Comparison of ENCODE assay signal across 14 cellular contexts in the genomic region with DNA sequence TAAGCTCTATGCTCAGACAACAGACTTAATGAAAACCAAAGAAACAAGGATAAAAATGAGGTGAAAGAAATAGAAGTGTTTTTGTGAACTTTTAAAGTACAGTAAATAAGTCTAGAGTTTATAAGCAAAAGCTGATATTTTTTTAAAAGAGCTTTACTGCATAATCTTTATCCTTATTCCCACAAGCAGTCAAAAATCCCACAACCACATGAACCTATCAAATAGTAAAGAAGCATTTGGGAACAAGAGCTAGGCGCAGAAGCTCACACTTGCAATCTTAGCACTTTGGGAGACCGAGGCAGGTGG.
DNase-seq lines count a peak whose midpoint lies in the region; ATAC-seq and TF ChIP-seq lines count a peak whose summit lies in the region.
"Had no signal": no experiment of that assay in that cellular context is flagged by ENCODE, and none has a peak within 500 bp of the region (broad histone marks: within the 10 kb centered on the region; RNA-seq: fewer than 3 reads in every experiment).

No MANE protein-coding gene starts in this region.

- H3K4me3 Mint-ChIP-seq in glutamatergic neuron (ENCODE audit: unreplicated experiment) = no peak overlapping the region
- H3K4me3 Mint-ChIP-seq in activated CD4-positive, alpha-beta T cell treated with anti-CD3 and anti-CD28 coated beads, Interleukin-2, amount 10 ng/mL, durations not matched to agents 24 days and 14 days = no peak overlapping the region
- H3K4me3 Mint-ChIP-seq: CD8-positive, alpha-beta T cell; effector memory CD8-positive, alpha-beta T cell; neural crest cell had no signal

- no peak overlapping the region for H2BK15ac ChIP-seq in IMR-90 (ENCODE audit: low read depth, low read length)

- TF ChIP-seq CTCF in IMR-90 (conservative IDR thresholded peaks at IDR 0.05; ENCODE audit: low read depth, low read length) = no peak
- TF ChIP-seq CTCF in VCaP (conservative IDR thresholded peaks at IDR 0.05) = peak; percentile 23
- TF ChIP-seq CTCF in glutamatergic neuron (IDR thresholded peaks at IDR 0.05; ENCODE audit: partially characterized antibody, unreplicated experiment) = no peak
- TF ChIP-seq CTCF in thoracic aorta (IDR thresholded peaks at IDR 0.05) = peak; percentile 3

- WGBS in IMR-90 (ENCODE audit: extremely low coverage in 2 of 2, insufficient read length in 1 of 2), 2 experiments = no CpG with 5 or more reads among the region's 2 CpGs

- H3K9me3 ChIP-seq in IMR-90 (ENCODE audit: control insufficient read depth, insufficient read depth, low read length) (no peaks in the 10 kb centered on the region), thoracic aorta (no peaks in the 10 kb centered on the region)
- H3K9me3 ChIP-seq: prostate gland, SJCRH30, suprapubic skin had no signal

- H3K14ac ChIP-seq in IMR-90 (replicated peaks; ENCODE audit: low read depth, low read length) = no peak overlapping the region

- DNase-seq in IMR-90 = no peak
- no peak for DNase-seq in glutamatergic neuron
- no peak for DNase-seq in thoracic aorta (ENCODE audit: low spot score)
- no peak for DNase-seq in SKM-1 treated with dmso at 0.1 percent for 144 hours (lab: John Stamatoyannopoulos, UW; ENCODE audit: unreplicated experiment)
- no peak for DNase-seq in NCI-H1092 (lab: John Stamatoyannopoulos, UW)
- no peak for DNase-seq in activated CD4-positive, alpha-beta T cell treated with anti-CD3 and anti-CD28 coated beads, Interleukin-2, amount 10 ng/mL, durations not matched to agents 24 days and 14 days
- DNase-seq: effector memory CD8-positive, alpha-beta T cell; NCI-H1930 had no signal

- no peak for ATAC-seq in IMR-90 (ENCODE audit: low read depth)
- no peak for ATAC-seq in thoracic aorta (ENCODE audit: insufficient number of reproducible peaks, low FRiP score, low read depth)
- ATAC-seq: CD8-positive, alpha-beta T cell; effector memory CD8-positive, alpha-beta T cell had no signal

- CTCF ChIA-PET in IMR-90 (lab: Yijun Ruan, JAX) = interaction anchor here (0.5 to 2.0 kb wide), 44 partner anchors 9 to 256 kb away, joined by 3 to 18 read pairs (median 4); a partner anchor contains a TSS

- TF ChIP-seq POLR2A in IMR-90 (IDR thresholded peaks at IDR 0.05; ENCODE audit: low read depth, low read length) = no peak

- H3K4me1 Mint-ChIP-seq in glutamatergic neuron (ENCODE audit: low read depth, unreplicated experiment) = peaks cover 7% of the 10 kb centered on the region
- no peaks in the 10 kb centered on the region for H3K4me1 Mint-ChIP-seq in activated CD4-positive, alpha-beta T cell treated with anti-CD3 and anti-CD28 coated beads, Interleukin-2, amount 10 ng/mL, durations not matched to agents 24 days and 14 days

- no peak overlapping the region for H3K4ac ChIP-seq in IMR-90 (ENCODE audit: low read depth, low read length)

- POLR2A ChIA-PET in IMR-90 (lab: Charles Lee; ENCODE audit: unreplicated experiment) = no interaction called here

- H3K27ac Mint-ChIP-seq in glutamatergic neuron (ENCODE audit: unreplicated experiment) = peak overlapping the region; percentile 83
- H3K27ac Mint-ChIP-seq in activated CD4-positive, alpha-beta T cell treated with anti-CD3 and anti-CD28 coated beads, Interleukin-2, amount 10 ng/mL, durations not matched to agents 24 days and 14 days = no peak overlapping the region
- H3K27ac Mint-ChIP-seq: CD8-positive, alpha-beta T cell; effector memory CD8-positive, alpha-beta T cell had no signal

- H3K9me1 ChIP-seq in IMR-90 (ENCODE audit: insufficient read depth, low read length) = peaks cover 8% of the 10 kb centered on the region

- in situ Hi-C loops in IMR-90 (cut with MboI; ENCODE audit: low sequenced_read_pairs) = loop anchor here (5.0 to 10.0 kb wide), 3 partner anchors 51 to 179 kb away; no protein-coding TSS in a partner anchor

- no peaks in the 10 kb centered on the region for H3K36me3 Mint-ChIP-seq in glutamatergic neuron (ENCODE audit: unreplicated experiment)
- no peaks in the 10 kb centered on the region for H3K36me3 Mint-ChIP-seq in activated CD4-positive, alpha-beta T cell treated with anti-CD3 and anti-CD28 coated beads, Interleukin-2, amount 10 ng/mL, durations not matched to agents 24 days and 14 days (ENCODE audit: low read depth)
- H3K36me3 Mint-ChIP-seq: CD8-positive, alpha-beta T cell had no signal

- H2AFZ ChIP-seq in IMR-90 (replicated peaks; ENCODE audit: low read length, poor library complexity) = no peak overlapping the region

- no peak overlapping the region for H2BK5ac ChIP-seq in IMR-90 (ENCODE audit: low read depth, low read length, poor library complexity, severe bottlenecking)

- H3K27ac ChIP-seq in IMR-90 (ENCODE audit: insufficient read depth, low read length) = no peak overlapping the region
- H3K27ac ChIP-seq in VCaP = peak overlapping the region; percentile 30
- H3K27ac ChIP-seq in thoracic aorta = no peak overlapping the region
- H3K27ac ChIP-seq: prostate gland, SJCRH30, suprapubic skin had no signal

- H3K56ac ChIP-seq in IMR-90 (ENCODE audit: extremely low read depth, insufficient read depth, low read length) = no peak overlapping the region

- BruUV-seq in IMR-90 (replicated peaks; lab: Mats Ljungman, UMichigan) = no TSS peak

- no peak overlapping the region; the same call in 1 of the 2 replicates for H3K23ac ChIP-seq in IMR-90 (ENCODE audit: low read depth, low read length)

- H3K36me3 ChIP-seq in IMR-90 (ENCODE audit: control insufficient read depth, insufficient read depth, low read length) (no peaks in the 10 kb centered on the region), thoracic aorta (no peaks in the 10 kb centered on the region)
- H3K36me3 ChIP-seq: prostate gland, SJCRH30, suprapubic skin had no signal

- peaks cover 0 to 10% of the 10 kb centered on the region in 2 experiments; a peak in 2 of 4 replicates for H3K79me1 ChIP-seq in IMR-90 (ENCODE audit: low read depth in 1 of 2, low read length in 2 of 2)

- dilution Hi-C loops in IMR-90 (cut with HindIII; ENCODE audit: low sequenced_read_pairs, unreplicated experiment) = no loop called here

- TF ChIP-seq RAD21 in IMR-90 (IDR thresholded peaks at IDR 0.05; ENCODE audit: low read length) = no peak

- H4K8ac ChIP-seq in IMR-90 (ENCODE audit: low read depth in 2 of 2, low read length in 2 of 2) = no peak overlapping the region

- peaks cover 3% of the 10 kb centered on the region for H3K9me3 Mint-ChIP-seq in glutamatergic neuron (ENCODE audit: unreplicated experiment)
- no peaks in the 10 kb centered on the region for H3K9me3 Mint-ChIP-seq in activated CD4-positive, alpha-beta T cell treated with anti-CD3 and anti-CD28 coated beads, Interleukin-2, amount 10 ng/mL, durations not matched to agents 24 days and 14 days
- H3K9me3 Mint-ChIP-seq: CD8-positive, alpha-beta T cell; neural crest cell had no signal

- H3K4me2 ChIP-seq in IMR-90 (ENCODE audit: low read depth, low read length) = no peak overlapping the region

- H3K18ac ChIP-seq in IMR-90 (ENCODE audit: low read depth, low read length) = no peak overlapping the region

- H4K91ac ChIP-seq in IMR-90 (ENCODE audit: insufficient read depth, low read depth, low read length) = no peak overlapping the region; the same call in 1 of the 2 replicates

- no peaks in the 10 kb centered on the region for H4K20me1 ChIP-seq in IMR-90 (ENCODE audit: insufficient read depth, low read length)

- no peaks in the 10 kb centered on the region for H3K27me3 ChIP-seq in IMR-90 (ENCODE audit: control insufficient read depth, insufficient read depth, low read length)
- no peaks in the 10 kb centered on the region for H3K27me3 ChIP-seq in thoracic aorta (replicated peaks; ENCODE audit: insufficient read depth)
- H3K27me3 ChIP-seq: SJCRH30, suprapubic skin had no signal

- intact Hi-C loops in IMR-90 (cut with micrococcal nuclease) = loop anchor here (1.0 kb wide), 2 partner anchors 105 to 178 kb away; no protein-coding TSS in a partner anchor
- intact Hi-C loops in activated CD4-positive, alpha-beta T cell treated with anti-CD3 and anti-CD28 coated beads, Interleukin-2, amount 10 ng/mL, durations not matched to agents 24 days and 14 days (cut with micrococcal nuclease) = no loop called here

- H3K27me3 Mint-ChIP-seq in glutamatergic neuron (ENCODE audit: unreplicated experiment) = peaks cover 7% of the 10 kb centered on the region
- H3K27me3 Mint-ChIP-seq in activated CD4-positive, alpha-beta T cell treated with anti-CD3 and anti-CD28 coated beads, Interleukin-2, amount 10 ng/mL, durations not matched to agents 24 days and 14 days = peaks cover 16% of the 10 kb centered on the region

- H3K4me1 ChIP-seq in IMR-90 (ENCODE audit: control insufficient read depth, insufficient read depth, low read length) = peaks cover 16% of the 10 kb centered on the region
- peaks cover 11 to 20% of the 10 kb centered on the region in 2 donors for H3K4me1 ChIP-seq in thoracic aorta (ENCODE audit: control insufficient read depth in 1 of 2, low read depth in 2 of 2)
- H3K4me1 ChIP-seq: prostate gland, suprapubic skin had no signal

- no peak overlapping the region for H2AK9ac ChIP-seq in IMR-90 (replicated peaks; ENCODE audit: low read depth, low read length, poor library complexity)

- H2BK120ac ChIP-seq in IMR-90 (ENCODE audit: low read depth, low read length) = peak overlapping the region; percentile 89

- H2BK20ac ChIP-seq in IMR-90 (ENCODE audit: low read depth, low read length) = peak overlapping the region; percentile 49; the same call in 1 of the 2 replicates

- no peak overlapping the region for H4K5ac ChIP-seq in IMR-90 (ENCODE audit: low read depth, low read length)

- no peak overlapping the region for H3K9ac ChIP-seq in IMR-90 (ENCODE audit: low read depth, low read length)

- H2AK5ac ChIP-seq in IMR-90 (ENCODE audit: low read depth, low read length) = no peak overlapping the region

- no peak overlapping the region for H3K4me3 ChIP-seq in IMR-90 (ENCODE audit: insufficient read depth, low read depth, low read length)
- H3K4me3 ChIP-seq in thoracic aorta = no peak overlapping the region
- H3K4me3 ChIP-seq: prostate gland, SJCRH30, suprapubic skin had no signal

TF ChIP-seq in IMR-90, 13 proteins besides CTCF, POLR2A, EP300 and RAD21 (continues in another document):
- no peak for TF ChIP-seq CHD1 (IDR thresholded peaks at IDR 0.05; ENCODE audit: low read depth, low read length)
- TF ChIP-seq CEBPB (IDR thresholded peaks at IDR 0.05; ENCODE audit: low read depth, low read length) = no peak
- TF ChIP-seq MAZ (IDR thresholded peaks at IDR 0.05; ENCODE audit: borderline replicate concordance, low read depth, low read length) = no peak
- TF ChIP-seq MAFK (IDR thresholded peaks at IDR 0.05; ENCODE audit: low read depth, low read length) = no peak
- TF ChIP-seq, protein P1, sequence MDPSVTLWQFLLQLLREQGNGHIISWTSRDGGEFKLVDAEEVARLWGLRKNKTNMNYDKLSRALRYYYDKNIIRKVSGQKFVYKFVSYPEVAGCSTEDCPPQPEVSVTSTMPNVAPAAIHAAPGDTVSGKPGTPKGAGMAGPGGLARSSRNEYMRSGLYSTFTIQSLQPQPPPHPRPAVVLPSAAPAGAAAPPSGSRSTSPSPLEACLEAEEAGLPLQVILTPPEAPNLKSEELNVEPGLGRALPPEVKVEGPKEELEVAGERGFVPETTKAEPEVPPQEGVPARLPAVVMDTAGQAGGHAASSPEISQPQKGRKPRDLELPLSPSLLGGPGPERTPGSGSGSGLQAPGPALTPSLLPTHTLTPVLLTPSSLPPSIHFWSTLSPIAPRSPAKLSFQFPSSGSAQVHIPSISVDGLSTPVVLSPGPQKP (IDR thresholded peaks at IDR 0.05; ENCODE audit: borderline replicate concordance, low read depth, low read length) = no peak
- no peak for TF ChIP-seq BHLHE40 (IDR thresholded peaks at IDR 0.05; ENCODE audit: low read depth, low read length)

Comparison
In these comparisons a context has a peak if more than half of its experiments do, and no peak if none do; other contexts are left out.
1. CTCF ChIP-seq: peak in VCaP (single experiment) and thoracic aorta (single experiment); none in IMR-90 (single experiment) and glutamatergic neuron (single experiment).